Comparison of ENCODE assay signal across 25 cellular contexts in the genomic region with DNA sequence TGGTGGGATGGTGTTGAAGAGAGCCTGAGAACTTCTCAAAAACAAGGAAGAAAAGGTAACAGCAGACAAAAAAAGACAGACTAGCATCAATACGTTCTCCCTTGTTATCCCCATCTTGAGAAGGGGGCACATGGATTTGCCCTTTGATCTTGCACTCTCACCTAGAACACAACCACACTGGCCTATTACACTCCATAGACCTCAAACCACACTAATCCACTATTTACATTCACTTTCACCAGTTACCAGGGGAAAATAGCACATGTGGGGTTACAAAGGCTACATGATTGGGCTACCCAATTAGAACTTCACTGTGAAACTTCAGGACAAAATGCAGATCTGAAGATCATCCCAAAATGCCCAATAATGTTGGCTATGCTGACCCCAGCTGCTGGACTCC.
A peak's percentile ranks its signal among the peaks of the same experiment; 100 is the strongest.
DNase-seq lines count a peak whose midpoint lies in the region; ATAC-seq, FAIRE-seq and TF ChIP-seq lines count a peak whose summit lies in the region.
"Had no signal": no experiment of that assay in that cellular context is flagged by ENCODE, and none has a peak within 500 bp of the region (broad histone marks: within the 10 kb centered on the region; RNA-seq: fewer than 3 reads in every experiment).

No MANE protein-coding gene starts in this region.

- no peak overlapping the region for H3K4me3 ChIP-seq in DND-41 (ENCODE audit: low read depth in 1 of 2, low read length in 2 of 2)
- no peak overlapping the region for H3K4me3 ChIP-seq in Karpas-422 (ENCODE audit: low read length)
- no peak overlapping the region for H3K4me3 ChIP-seq in H1 (ENCODE audit: extremely low read depth in 1 of 4, insufficient read depth in 2 of 4, low read depth in 3 of 4, low read length in 4 of 4)
- H3K4me3 ChIP-seq: BLaER1, GM12878 had no signal

- no peak overlapping the region for H2BK120ac ChIP-seq in H1 (replicated peaks; ENCODE audit: low read depth, low read length)

- H3K4me3 Mint-ChIP-seq in stimulated activated memory B cell treated with anti-CD40 and anti-IgM and Interleukin-4, amounts not matched to agents 10 μg/mL and 1 μg/mL and 100 μg/mL, for 72 hours: no peak overlapping the region
- H3K4me3 Mint-ChIP-seq: CD14-positive monocyte; CD4-positive, alpha-beta memory T cell; CD4-positive, CD25-positive, alpha-beta regulatory T cell; CD8-positive, alpha-beta memory T cell had no signal

- no peak for TF ChIP-seq POLR2A in H1 (IDR thresholded peaks at IDR 0.05; ENCODE audit: control extremely low read depth in 1 of 2, low read depth in 2 of 2, low read length in 2 of 2)

- H3K14ac ChIP-seq in H1 (ENCODE audit: insufficient read length): no peak overlapping the region

- no peak overlapping the region for H2BK12ac ChIP-seq in H1 (ENCODE audit: low read depth, low read length)

- no peak for TF ChIP-seq EP300 in H1 (IDR thresholded peaks at IDR 0.05; ENCODE audit: borderline replicate concordance in 1 of 2, low read depth in 2 of 2, low read length in 2 of 2)

- ATAC-seq in DND-41 (ENCODE audit: insufficient read depth, low read depth): peak; percentile 57; the same call in 1 of the 3 replicates
- no peak for ATAC-seq in stimulated activated memory B cell treated with anti-CD40 and anti-IgM and Interleukin-4, amounts not matched to agents 10 μg/mL and 1 μg/mL and 100 μg/mL, for 72 hours
- ATAC-seq: GM12878 had no signal

- POLR2A ChIA-PET in H1 (lab: Charles Lee; ENCODE audit: partially characterized antibody): no interaction called here

- no peak overlapping the region for H2BK20ac ChIP-seq in H1 (ENCODE audit: low read length)

- no peak overlapping the region for H2AK5ac ChIP-seq in H1 (ENCODE audit: low read depth, low read length)

- no peaks in the 10 kb centered on the region for H4K20me1 ChIP-seq in DND-41 (ENCODE audit: insufficient read depth, low read length)
- H4K20me1 ChIP-seq in Karpas-422 (ENCODE audit: insufficient read depth, low read depth, low read length): no peaks in the 10 kb centered on the region
- no peaks in the 10 kb centered on the region for H4K20me1 ChIP-seq in H1 (replicated peaks in 1 of 2; ENCODE audit: control insufficient read depth in 1 of 2, insufficient read depth in 2 of 2, low read length in 2 of 2)
- H4K20me1 ChIP-seq: BLaER1 had no signal

- no peak overlapping the region for H3K27ac Mint-ChIP-seq in stimulated activated memory B cell treated with anti-CD40 and anti-IgM and Interleukin-4, amounts not matched to agents 10 μg/mL and 1 μg/mL and 100 μg/mL, for 72 hours
- H3K27ac Mint-ChIP-seq: CD4-positive, alpha-beta memory T cell; CD4-positive, CD25-positive, alpha-beta regulatory T cell; CD8-positive, alpha-beta memory T cell had no signal

- TF ChIP-seq CTCF in DND-41 (IDR thresholded peaks at IDR 0.05; ENCODE audit: borderline replicate concordance, extremely low read depth, low read length, poor library complexity, severe bottlenecking): no peak
- TF ChIP-seq CTCF in H1 (IDR thresholded peaks at IDR 0.05; ENCODE audit: control extremely low read depth in 1 of 3, insufficient read depth in 1 of 3, low read depth in 1 of 3, low read length in 3 of 3): no peak

- H3K9me3 Mint-ChIP-seq in stimulated activated memory B cell treated with anti-CD40 and anti-IgM and Interleukin-4, amounts not matched to agents 10 μg/mL and 1 μg/mL and 100 μg/mL, for 72 hours: no peaks in the 10 kb centered on the region
- H3K9me3 Mint-ChIP-seq: CD14-positive monocyte; CD4-positive, alpha-beta memory T cell; CD8-positive, alpha-beta memory T cell had no signal

- no peak overlapping the region for H3K4ac ChIP-seq in H1 (replicated peaks; ENCODE audit: insufficient read length, low read depth, low read length)

- CTCF ChIA-PET in H1 (lab: Charles Lee; ENCODE audit: partially characterized antibody): no interaction called here

- peaks cover 10% of the 10 kb centered on the region for H3K27me3 Mint-ChIP-seq in stimulated activated memory B cell treated with anti-CD40 and anti-IgM and Interleukin-4, amounts not matched to agents 10 μg/mL and 1 μg/mL and 100 μg/mL, for 72 hours

- DNase-seq in DND-41: no peak
- peak; percentile 9 for DNase-seq in Karpas-422
- DNase-seq in H1 (ENCODE audit: low read depth in 1 of 2, low spot score in 2 of 2): no peak
- DNase-seq in kidney tubule cell (ENCODE audit: low spot score): no peak
- DNase-seq in GF-D8 (lab: John Stamatoyannopoulos, UW): no peak
- DNase-seq: 8988T; ACHN; BE2C; C1 segment of cervical spinal cord; CD4-positive, alpha-beta memory T cell; CD4-positive, CD25-positive, alpha-beta regulatory T cell; CD8-positive, alpha-beta memory T cell; COR-L47; DMS 273 treated with DMSO at 0.1 percent for 48 hours; DMS153; DMS53; DMS79 had no signal

- no peak overlapping the region for H4K5ac ChIP-seq in H1 (ENCODE audit: insufficient read length, low read depth, low read length)

- no peak for TF ChIP-seq RAD21 in H1 (IDR thresholded peaks at IDR 0.05 in 1 of 2, conservative IDR thresholded peaks at IDR 0.05 in 1 of 2; ENCODE audit: low read depth in 2 of 2, low read length in 2 of 2)

- whole genome bisulfite sequencing in H1 (ENCODE audit: extremely low coverage in 1 of 2, insufficient coverage in 1 of 2, insufficient read length in 1 of 2, insufficient replicate concordance in 2 of 2, low coverage in 1 of 2, low lambda C conversion rate in 2 of 2, missing lambda C conversion rate in 1 of 2), 2 experiments: 80% methylated on average over 1 of the region's 1 CpG; no CpG with 5 or more reads in 1 of the 2 experiments

- H3K36me3 Mint-ChIP-seq in stimulated activated memory B cell treated with anti-CD40 and anti-IgM and Interleukin-4, amounts not matched to agents 10 μg/mL and 1 μg/mL and 100 μg/mL, for 72 hours: no peaks in the 10 kb centered on the region
- H3K36me3 Mint-ChIP-seq: CD14-positive monocyte; CD4-positive, alpha-beta memory T cell; CD4-positive, CD25-positive, alpha-beta regulatory T cell; CD8-positive, alpha-beta memory T cell had no signal

- H3K79me2 ChIP-seq in DND-41 (ENCODE audit: insufficient read depth, low read length): no peaks in the 10 kb centered on the region
- no peaks in the 10 kb centered on the region for H3K79me2 ChIP-seq in Karpas-422 (ENCODE audit: low read length)
- no peaks in the 10 kb centered on the region for H3K79me2 ChIP-seq in H1 (ENCODE audit: control insufficient read depth in 1 of 2, insufficient read depth in 2 of 2, low read length in 2 of 2)

- no peaks in the 10 kb centered on the region for H3K9me2 ChIP-seq in Karpas-422 (replicated peaks; ENCODE audit: insufficient read depth, low read length)

- H2BK15ac ChIP-seq in H1 (ENCODE audit: low read length): no peak overlapping the region

- H2AFZ ChIP-seq in DND-41 (ENCODE audit: low read depth, low read length) (no peak overlapping the region), Karpas-422 (ENCODE audit: low read length) (no peak overlapping the region), H1 (ENCODE audit: low read length) (peak overlapping the region; percentile 36; the same call in 1 of the 2 replicates)

- H3K9me3 ChIP-seq in DND-41 (ENCODE audit: insufficient read depth, low read length, severe bottlenecking): no peaks in the 10 kb centered on the region
- no peaks in the 10 kb centered on the region for H3K9me3 ChIP-seq in Karpas-422 (ENCODE audit: low read length)
- no peaks in the 10 kb centered on the region for H3K9me3 ChIP-seq in H1 (ENCODE audit: insufficient read depth in 2 of 2, low read depth in 1 of 2, low read length in 1 of 2)
- H3K9me3 ChIP-seq: BE2C, BLaER1 had no signal

- H3K4me1 ChIP-seq in DND-41 (ENCODE audit: insufficient read depth, low read length): no peaks in the 10 kb centered on the region
- H3K4me1 ChIP-seq in Karpas-422 (ENCODE audit: low read length): no peaks in the 10 kb centered on the region
- H3K4me1 ChIP-seq in H1 (replicated peaks in 1 of 4; ENCODE audit: control insufficient read depth in 3 of 4, insufficient read depth in 4 of 4, low read length in 3 of 4): no peaks in the 10 kb centered on the region
- H3K4me1 ChIP-seq: BE2C, BLaER1 had no signal

- H3K9ac ChIP-seq in DND-41 (ENCODE audit: low read depth, low read length) (no peak overlapping the region), Karpas-422 (ENCODE audit: low read length) (no peak overlapping the region), H1 (replicated peaks in 1 of 4; ENCODE audit: extremely low read depth in 1 of 4, low read depth in 3 of 4, low read length in 3 of 4) (no peak overlapping the region)
- H3K9ac ChIP-seq: BLaER1 had no signal

- no peak overlapping the region for H3K4me2 ChIP-seq in DND-41 (ENCODE audit: insufficient read depth, low read length)
- no peak overlapping the region for H3K4me2 ChIP-seq in Karpas-422 (ENCODE audit: low read depth, low read length, poor library complexity, severe bottlenecking)
- no peak overlapping the region for H3K4me2 ChIP-seq in H1 (ENCODE audit: insufficient read depth in 1 of 2, low read depth in 2 of 2, low read length in 2 of 2)
- H3K4me2 ChIP-seq: BLaER1 had no signal

- H3K18ac ChIP-seq in H1 (ENCODE audit: extremely low read depth, low read length): no peak overlapping the region

- FAIRE-seq in H1 (lab: Jason Lieb, UNC): no peak
- FAIRE-seq: A204.1, G401.6, GM12878, GM12892, GM18507 had no signal

- no peaks in the 10 kb centered on the region for H3K79me1 ChIP-seq in H1 (ENCODE audit: low read depth, low read length)

- H4K91ac ChIP-seq in H1 (replicated peaks; ENCODE audit: insufficient read length, low read length): no peak overlapping the region

- no peak overlapping the region for H2BK5ac ChIP-seq in H1 (ENCODE audit: low read depth, low read length)

- H3K36me3 ChIP-seq in DND-41 (ENCODE audit: insufficient read depth, low read length) (no peaks in the 10 kb centered on the region), Karpas-422 (ENCODE audit: insufficient read depth, low read length) (no peaks in the 10 kb centered on the region), H1 (ENCODE audit: control insufficient read depth in 2 of 4, insufficient read depth in 4 of 4, low read length in 3 of 4) (no peaks in the 10 kb centered on the region)
- H3K36me3 ChIP-seq: BE2C, BLaER1 had no signal

- no peak overlapping the region for H4K8ac ChIP-seq in H1 (ENCODE audit: extremely low read depth, insufficient read depth, low read length)

- no peak overlapping the region for H3K56ac ChIP-seq in H1 (replicated peaks; ENCODE audit: insufficient read length, low read depth, low read length)

- H3K23ac ChIP-seq in H1 (ENCODE audit: insufficient read length): no peak overlapping the region

- H3K23me2 ChIP-seq in H1 (ENCODE audit: low read depth, low read length): no peaks in the 10 kb centered on the region

- no peak overlapping the region for H3K27ac ChIP-seq in DND-41 (ENCODE audit: low read length)
- no peak overlapping the region for H3K27ac ChIP-seq in Karpas-422 (ENCODE audit: low read length)
- no peak overlapping the region for H3K27ac ChIP-seq in H1 (ENCODE audit: low read depth, low read length)
- H3K27ac ChIP-seq: BLaER1 had no signal

- no peaks in the 10 kb centered on the region for H3K4me1 Mint-ChIP-seq in stimulated activated memory B cell treated with anti-CD40 and anti-IgM and Interleukin-4, amounts not matched to agents 10 μg/mL and 1 μg/mL and 100 μg/mL, for 72 hours
- H3K4me1 Mint-ChIP-seq: CD14-positive monocyte; CD4-positive, alpha-beta memory T cell; CD4-positive, CD25-positive, alpha-beta regulatory T cell; CD8-positive, alpha-beta memory T cell had no signal

- H3K27me3 ChIP-seq in DND-41 (ENCODE audit: insufficient read depth, low read length, poor library complexity) (peaks cover 11% of the 10 kb centered on the region), Karpas-422 (ENCODE audit: low read length) (no peaks in the 10 kb centered on the region), H1 (replicated peaks in 1 of 4; ENCODE audit: control insufficient read depth in 3 of 4, extremely low read depth in 1 of 4, insufficient read depth in 3 of 4, low read length in 3 of 4) (no peaks in the 10 kb centered on the region)
- H3K27me3 ChIP-seq: BLaER1 had no signal
